Comparison of ENCODE assay signal across 11 cellular contexts in the genomic region with DNA sequence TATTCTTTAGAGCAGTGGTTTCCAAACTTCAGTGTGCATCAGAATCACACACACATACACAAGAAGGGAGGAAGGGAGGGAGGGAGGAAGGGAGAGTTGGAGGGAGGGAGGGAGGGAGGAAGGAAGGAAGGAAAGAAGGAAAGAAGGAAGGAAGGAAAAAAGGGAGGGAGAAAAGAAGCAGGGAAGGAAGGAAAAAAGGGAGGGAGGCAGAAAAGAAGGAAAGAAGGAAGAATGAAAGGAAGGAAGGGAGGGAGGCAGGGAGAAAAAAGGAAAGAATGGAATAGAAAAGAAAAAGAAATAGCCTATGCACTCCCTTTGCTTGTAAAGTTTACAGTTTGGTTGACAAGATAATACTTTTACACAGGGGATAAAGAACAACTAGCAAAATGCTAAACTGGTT.
"Had no signal": no experiment of that assay in that cellular context is flagged by ENCODE, and none has a peak within 500 bp of the region (broad histone marks: within the 10 kb centered on the region; RNA-seq: fewer than 3 reads in every experiment).

No MANE protein-coding gene starts in this region.

- H3K9ac ChIP-seq: GM23248 had no signal

- H3K36me3 ChIP-seq: HAP-1 had no signal

- FAIRE-seq: H1, H54 had no signal

- H3K9me3 Mint-ChIP-seq: GM23338, H9, HFFc6 had no signal

- ATAC-seq: GM23338, HCT116 had no signal

- DNase-seq: GM23248, GOT3, H7, H9, HCEC 1CT, HFFc6 had no signal

- H2AFZ ChIP-seq: GM23248, GM23338 had no signal

- H3K27ac Mint-ChIP-seq: GM23338, H9, HFFc6 had no signal

- H3K9me3 ChIP-seq: HAP-1 had no signal

- H3K4me3 ChIP-seq: GM23248, GM23338, HAP-1 had no signal

- H3K4me3 Mint-ChIP-seq: GM23338, H9, HFFc6 had no signal

- H3K27ac ChIP-seq: GM23248 had no signal
